15 cellular contexts compared by ENCODE assay signal in the genomic region with DNA sequence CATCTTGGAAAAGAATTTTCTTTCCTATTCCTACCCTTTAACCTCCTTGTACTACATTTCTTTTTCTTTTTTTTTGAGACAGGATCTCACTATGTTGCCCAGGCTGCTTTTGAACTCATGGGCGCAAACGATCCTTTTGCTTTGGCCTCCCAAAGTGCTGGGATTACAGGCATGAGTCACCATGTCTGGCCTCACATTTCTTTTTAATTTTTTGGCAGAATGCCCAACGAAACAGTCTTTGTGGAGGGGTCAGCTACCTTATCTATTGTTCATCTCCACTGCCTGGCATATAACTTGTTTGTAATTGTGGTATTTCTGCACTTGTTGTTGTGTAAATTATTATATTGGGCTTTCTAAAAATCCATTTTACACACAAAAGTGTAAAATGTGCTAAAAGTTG. TPM values are rescaled to one million over a fixed set of nuclear protein-coding genes. Genes with fewer than 3 reads are reported as not detected.
DNase-seq lines count a peak whose midpoint lies in the region; ATAC-seq and TF ChIP-seq lines count a peak whose summit lies in the region.
"Had no signal": no experiment of that assay in that cellular context is flagged by ENCODE, and none has a peak within 500 bp of the region (broad histone marks: within the 10 kb centered on the region; RNA-seq: fewer than 3 reads in every experiment).

No MANE protein-coding gene starts in this region.

- TF ChIP-seq CTCF in BE2C (IDR thresholded peaks at IDR 0.05; ENCODE audit: low read depth, low read length) (no peak), SK-N-SH (IDR thresholded peaks at IDR 0.05) (no peak), GM13977 (IDR thresholded peaks at IDR 0.05; ENCODE audit: extremely low read depth, insufficient read depth, missing control alignments) (no peak)

- H3K9me2 ChIP-seq in SK-N-SH, result no peaks in the 10 kb centered on the region

- H3K36me3 ChIP-seq in BE2C (no peaks in the 10 kb centered on the region), SK-N-SH (replicated peaks in 1 of 2; ENCODE audit: control insufficient read depth in 1 of 2, insufficient read depth in 2 of 2, low read length in 1 of 2) (no peaks in the 10 kb centered on the region)
- H3K36me3 ChIP-seq: left ventricle myocardium inferior had no signal

- no peaks in the 10 kb centered on the region for H3K27me3 ChIP-seq in BE2C
- no peaks in the 10 kb centered on the region for H3K27me3 ChIP-seq in SK-N-SH (ENCODE audit: insufficient read depth)

- no peak overlapping the region for H2AFZ ChIP-seq in SK-N-SH (ENCODE audit: low read depth)

- DNase-seq in BE2C, result peak; percentile 3
- DNase-seq in HT1080 (ENCODE audit: low read depth), result peak; percentile 51
- DNase-seq in SK-N-SH, result no peak
- DNase-seq in erythroblast (lab: John Stamatoyannopoulos, UW), result peak; percentile 47 to 61
- no peak for DNase-seq in activated CD4-positive, alpha-beta T cell treated with anti-CD3 and anti-CD28 coated beads, Interleukin-2, amount 10 ng/mL, durations not matched to agents 7 days and 5 days
- DNase-seq in GM13977 (ENCODE audit: low spot score), result no peak
- DNase-seq in globus pallidus (ENCODE audit: low spot score), result no peak
- DNase-seq: activated CD4-positive, alpha-beta memory T cell treated with anti-CD3 and anti-CD28 coated beads, Interleukin-2, amount 10 ng/mL, durations not matched to agents 7 days and 5 days; activated T-cell treated with anti-CD3 and anti-CD28 coated beads, Interleukin-2, amount 50 U/mL, for 48 hours; effector CD8-positive, alpha-beta T cell; left ventricle myocardium inferior; NCI-H1092 treated with DMSO at 0.1 percent for 48 hours; right cardiac atrium had no signal

- H3K4me2 ChIP-seq in SK-N-SH, result no peak overlapping the region

- H3K27me3 Mint-ChIP-seq in activated CD4-positive, alpha-beta T cell treated with anti-CD3 and anti-CD28 coated beads, Interleukin-2, amount 10 ng/mL, durations not matched to agents 7 days and 5 days, result no peaks in the 10 kb centered on the region
- H3K27me3 Mint-ChIP-seq: activated CD4-positive, alpha-beta memory T cell treated with anti-CD3 and anti-CD28 coated beads, Interleukin-2, amount 10 ng/mL, durations not matched to agents 7 days and 5 days; activated naive CD8-positive, alpha-beta T cell had no signal

- H3K27ac ChIP-seq in SK-N-SH (ENCODE audit: low read depth in 2 of 2, low read length in 1 of 2), result no peak overlapping the region
- H3K27ac ChIP-seq: left ventricle myocardium inferior had no signal

- H3K9me3 Mint-ChIP-seq in activated CD4-positive, alpha-beta T cell treated with anti-CD3 and anti-CD28 coated beads, Interleukin-2, amount 10 ng/mL, durations not matched to agents 7 days and 5 days, result no peaks in the 10 kb centered on the region

- no peak for TF ChIP-seq RAD21 in SK-N-SH (IDR thresholded peaks at IDR 0.05; ENCODE audit: low read length)

- H3K9ac ChIP-seq in SK-N-SH, result no peak overlapping the region

- H3K4me3 Mint-ChIP-seq in activated CD4-positive, alpha-beta T cell treated with anti-CD3 and anti-CD28 coated beads, Interleukin-2, amount 10 ng/mL, durations not matched to agents 7 days and 5 days, result no peak overlapping the region
- H3K4me3 Mint-ChIP-seq: activated CD4-positive, alpha-beta memory T cell treated with anti-CD3 and anti-CD28 coated beads, Interleukin-2, amount 10 ng/mL, durations not matched to agents 7 days and 5 days; activated naive CD8-positive, alpha-beta T cell had no signal

- CTCF ChIA-PET in SK-N-SH (lab: Yijun Ruan, JAX), result interaction anchor here (1.3 kb wide), 1 partner anchor 30 kb away, joined by 3 read pairs; no protein-coding TSS in a partner anchor
- CTCF ChIA-PET in activated CD4-positive, alpha-beta T cell treated with anti-CD3 and anti-CD28 coated beads, Interleukin-2, amount 10 ng/mL, durations not matched to agents 7 days and 5 days (lab: Charles Lee), result no interaction called here

- in situ Hi-C loops in GM13977 (cut with MboI; ENCODE audit: low pct_unique_long_range_greater_than_20kb, low sequenced_read_pairs, unreplicated experiment), result no loop called here

- TF ChIP-seq EP300 in SK-N-SH (IDR thresholded peaks at IDR 0.05; ENCODE audit: borderline replicate concordance in 1 of 2, low read depth in 1 of 2, low read length in 1 of 2), result no peak

- no peaks in the 10 kb centered on the region for H3K9me3 ChIP-seq in BE2C
- no peaks in the 10 kb centered on the region for H3K9me3 ChIP-seq in SK-N-SH
- H3K9me3 ChIP-seq: left ventricle myocardium inferior had no signal

- peaks cover 25% of the 10 kb centered on the region for H3K4me1 Mint-ChIP-seq in activated CD4-positive, alpha-beta T cell treated with anti-CD3 and anti-CD28 coated beads, Interleukin-2, amount 10 ng/mL, durations not matched to agents 7 days and 5 days

- H3K27ac Mint-ChIP-seq in activated CD4-positive, alpha-beta T cell treated with anti-CD3 and anti-CD28 coated beads, Interleukin-2, amount 10 ng/mL, durations not matched to agents 7 days and 5 days, result no peak overlapping the region
- H3K27ac Mint-ChIP-seq: activated CD4-positive, alpha-beta memory T cell treated with anti-CD3 and anti-CD28 coated beads, Interleukin-2, amount 10 ng/mL, durations not matched to agents 7 days and 5 days; activated naive CD8-positive, alpha-beta T cell had no signal

- peaks cover 3% of the 10 kb centered on the region for H3K36me3 Mint-ChIP-seq in activated CD4-positive, alpha-beta T cell treated with anti-CD3 and anti-CD28 coated beads, Interleukin-2, amount 10 ng/mL, durations not matched to agents 7 days and 5 days (ENCODE audit: low read depth)
- H3K36me3 Mint-ChIP-seq: activated naive CD8-positive, alpha-beta T cell had no signal

- no peak for TF ChIP-seq POLR2A in erythroblast (IDR thresholded peaks at IDR 0.05; ENCODE audit: low read length)

- H3K79me2 ChIP-seq in SK-N-SH (ENCODE audit: insufficient read depth), result peaks cover 98% of the 10 kb centered on the region

- H3K4me1 ChIP-seq in BE2C, result no peaks in the 10 kb centered on the region
- peaks cover under 1 to 3% of the 10 kb centered on the region in 2 experiments; a peak in 3 of 4 replicates for H3K4me1 ChIP-seq in SK-N-SH (ENCODE audit: control insufficient read depth in 1 of 2, insufficient read depth in 2 of 2, low read depth in 1 of 2, low read length in 1 of 2)

- WGBS in SK-N-SH (ENCODE audit: low lambda C conversion rate), result 50% methylated on average over 3 of the region's 3 CpGs

- POLR2A ChIA-PET in SK-N-SH (lab: Yijun Ruan, JAX), result no interaction called here
- POLR2A ChIA-PET in activated CD4-positive, alpha-beta T cell treated with anti-CD3 and anti-CD28 coated beads, Interleukin-2, amount 10 ng/mL, durations not matched to agents 7 days and 5 days (lab: Charles Lee), result no interaction called here

- no peak overlapping the region for H3K4me3 ChIP-seq in BE2C (ENCODE audit: low read depth, low read length)
- no peak overlapping the region for H3K4me3 ChIP-seq in SK-N-SH (ENCODE audit: low read depth in 2 of 2, low read length in 1 of 2)
- H3K4me3 ChIP-seq: left ventricle myocardium inferior had no signal

- peaks cover 92% of the 10 kb centered on the region for H4K20me1 ChIP-seq in SK-N-SH (ENCODE audit: insufficient read depth)

- ATAC-seq in HG02981 (IDR thresholded peaks at IDR 0.05; ENCODE audit: unreplicated experiment), result no peak
- ATAC-seq: right cardiac atrium had no signal

- no peaks in the 10 kb centered on the region for H3F3A ChIP-seq in SK-N-SH (replicated peaks; ENCODE audit: insufficient read depth)

TF ChIP-seq in SK-N-SH, 30 proteins besides CTCF, POLR2A, EP300 and RAD21 (continues in another document):
- TF ChIP-seq TCF12 (IDR thresholded peaks at IDR 0.05) (peak; percentile 38; the same call in 1 of the 2 replicates), TEAD4 (IDR thresholded peaks at IDR 0.05; ENCODE audit: borderline replicate concordance, insufficient read depth) (no peak), YY1 (IDR thresholded peaks at IDR 0.05; ENCODE audit: low read depth) (no peak), NFIC (IDR thresholded peaks at IDR 0.05; ENCODE audit: borderline replicate concordance) (peak; percentile 86), CHD2 (IDR thresholded peaks at IDR 0.05; ENCODE audit: low read length, partially characterized antibody) (no peak), MAX (IDR thresholded peaks at IDR 0.05; ENCODE audit: low read depth) (no peak), FOSL2 (IDR thresholded peaks at IDR 0.05; ENCODE audit: borderline replicate concordance, low read depth) (peak; percentile 60; the same call in 1 of the 2 replicates)

RNA-seq across cellular contexts. Expression of gene MAP2K4, which starts 27.3 kb away (rescaled TPM):
- polyA plus RNA-seq in BE2C (2012; ENCODE audit: insufficient read depth, insufficient read length, low read depth), result 6.7 TPM
- total RNA-seq in HT1080 (2014; rRNA removed; shearing (Covaris generic)), result 18.7 and 22.9 TPM in 2 replicates
- 19.7 and 26.6 TPM in 2 replicates for polyA plus RNA-seq in HT1080 (2015; cell fraction: cytosol; rRNA removed)
- polyA plus RNA-seq in HT1080 (2015; cell fraction: nucleus; rRNA removed), result 14.5 and 14.8 TPM in 2 replicates
- polyA plus RNA-seq in SK-N-SH (2012; rRNA removed), result 10.6 and 14.0 TPM in 2 replicates
- polyA plus RNA-seq in SK-N-SH (2012; cell fraction: cytosol; rRNA removed), result 15.9 and 17.4 TPM in 2 replicates
- polyA plus RNA-seq in SK-N-SH (2012; cell fraction: nucleus; rRNA removed), result 9.2 and 19.3 TPM in 2 replicates
- total RNA-seq in activated CD4-positive, alpha-beta T cell treated with anti-CD3 and anti-CD28 coated beads, Interleukin-2, amount 10 ng/mL, durations not matched to agents 7 days and 5 days, result 10 to 100 TPM; 26.0 to 27.3 TPM

RNA-seq across cellular contexts. Expression of gene ZNF18, which starts 50.7 kb away (rescaled TPM):
- 9.4 TPM for polyA plus RNA-seq in BE2C (2012; ENCODE audit: insufficient read depth, insufficient read length, low read depth)
- 4.3 and 5.7 TPM in 2 replicates for total RNA-seq in HT1080 (2014; rRNA removed; shearing (Covaris generic))
- polyA plus RNA-seq in HT1080 (2015; cell fraction: cytosol; rRNA removed), result 5.1 and 5.4 TPM in 2 replicates
- polyA plus RNA-seq in HT1080 (2015; cell fraction: nucleus; rRNA removed), result 14.7 TPM in 2 replicates
- 3.2 and 5.5 TPM in 2 replicates for polyA plus RNA-seq in SK-N-SH (2012; rRNA removed)
- polyA plus RNA-seq in SK-N-SH (2012; cell fraction: cytosol; rRNA removed), result 3.4 and 3.7 TPM in 2 replicates
- polyA plus RNA-seq in SK-N-SH (2012; cell fraction: nucleus; rRNA removed), result 8.0 and 14.1 TPM in 2 replicates
- 10 to 100 TPM in 1 of 2 experiments, 1 to 10 TPM in 1; 10.0 to 10.1 TPM for total RNA-seq in activated CD4-positive, alpha-beta T cell treated with anti-CD3 and anti-CD28 coated beads, Interleukin-2, amount 10 ng/mL, durations not matched to agents 7 days and 5 days

Comparison
In these comparisons a context has a peak if more than half of its experiments do, and no peak if none do; other contexts are left out.
1. DNase-seq: peak in BE2C (single experiment), HT1080 (single experiment) and erythroblast (2 of 2); none in SK-N-SH (single experiment), activated CD4-positive, alpha-beta T cell treated with anti-CD3 and anti-CD28 coated beads, Interleukin-2, amount 10 ng/mL, durations not matched to agents 7 days and 5 days (single experiment), GM13977 (single experiment) and globus pallidus (single experiment).